In the genomic region with DNA sequence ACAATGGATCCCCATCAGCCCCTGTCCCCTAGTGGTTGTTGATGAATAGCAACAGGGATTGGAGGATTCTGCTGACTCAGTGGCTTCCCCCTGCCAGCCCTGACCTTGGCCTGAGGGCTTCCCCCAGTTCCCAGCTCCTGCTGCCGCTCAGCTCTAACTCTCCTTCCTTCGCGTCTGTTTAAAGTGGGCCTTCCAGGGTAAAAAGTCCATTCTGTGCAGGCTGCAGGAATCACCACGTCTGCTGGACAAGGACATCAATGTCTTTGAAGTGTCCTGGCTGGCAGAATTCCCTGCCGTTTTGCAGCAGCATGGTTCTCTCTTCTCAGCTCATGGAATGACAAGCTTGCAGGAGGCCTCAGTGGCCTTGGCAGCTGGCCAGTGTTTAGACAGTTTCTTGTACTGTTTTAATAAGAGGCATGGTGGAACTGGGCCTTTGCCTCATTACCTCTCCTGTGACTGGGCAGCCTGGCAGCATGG, we compare ENCODE assay signal across 1 cellular context.
TF ChIP-seq lines count a peak whose summit lies in the region.

No MANE protein-coding gene starts in this region.

TF ChIP-seq in HepG2, 621 proteins besides CTCF, POLR2A, EP300 and RAD21 (continued from another document and continues in another):
- TF ChIP-seq, protein P1, sequence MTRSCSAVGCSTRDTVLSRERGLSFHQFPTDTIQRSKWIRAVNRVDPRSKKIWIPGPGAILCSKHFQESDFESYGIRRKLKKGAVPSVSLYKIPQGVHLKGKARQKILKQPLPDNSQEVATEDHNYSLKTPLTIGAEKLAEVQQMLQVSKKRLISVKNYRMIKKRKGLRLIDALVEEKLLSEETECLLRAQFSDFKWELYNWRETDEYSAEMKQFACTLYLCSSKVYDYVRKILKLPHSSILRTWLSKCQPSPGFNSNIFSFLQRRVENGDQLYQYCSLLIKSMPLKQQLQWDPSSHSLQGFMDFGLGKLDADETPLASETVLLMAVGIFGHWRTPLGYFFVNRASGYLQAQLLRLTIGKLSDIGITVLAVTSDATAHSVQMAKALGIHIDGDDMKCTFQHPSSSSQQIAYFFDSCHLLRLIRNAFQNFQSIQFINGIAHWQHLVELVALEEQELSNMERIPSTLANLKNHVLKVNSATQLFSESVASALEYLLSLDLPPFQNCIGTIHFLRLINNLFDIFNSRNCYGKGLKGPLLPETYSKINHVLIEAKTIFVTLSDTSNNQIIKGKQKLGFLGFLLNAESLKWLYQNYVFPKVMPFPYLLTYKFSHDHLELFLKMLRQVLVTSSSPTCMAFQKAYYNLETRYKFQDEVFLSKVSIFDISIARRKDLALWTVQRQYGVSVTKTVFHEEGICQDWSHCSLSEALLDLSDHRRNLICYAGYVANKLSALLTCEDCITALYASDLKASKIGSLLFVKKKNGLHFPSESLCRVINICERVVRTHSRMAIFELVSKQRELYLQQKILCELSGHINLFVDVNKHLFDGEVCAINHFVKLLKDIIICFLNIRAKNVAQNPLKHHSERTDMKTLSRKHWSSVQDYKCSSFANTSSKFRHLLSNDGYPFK (CRISPR knock-in tag; IDR thresholded peaks at IDR 0.05; ENCODE audit: borderline replicate concordance): peak; percentile 66; the same call in 1 of the 2 replicates
- TF ChIP-seq ZNF777 (CRISPR knock-in tag; IDR thresholded peaks at IDR 0.05) (peak; percentile 37; the same call in 1 of the 2 replicates), NBN (conservative IDR thresholded peaks at IDR 0.05) (no peak), ZBTB7B (CRISPR knock-in tag; IDR thresholded peaks at IDR 0.05) (peak; percentile 54; the same call in 1 of the 2 replicates), NFIC (IDR thresholded peaks at IDR 0.05; ENCODE audit: low read length) (no peak; the same call in 1 of the 2 replicates), ZBTB20 (CRISPR knock-in tag; IDR thresholded peaks at IDR 0.05; ENCODE audit: borderline replicate concordance, low read depth) (no peak), REXO4 (CRISPR knock-in tag; IDR thresholded peaks at IDR 0.05; ENCODE audit: borderline replicate concordance) (no peak), ARID2 (CRISPR knock-in tag; IDR thresholded peaks at IDR 0.05; ENCODE audit: borderline replicate concordance) (no peak), ZFP90 (CRISPR knock-in tag; IDR thresholded peaks at IDR 0.05; ENCODE audit: borderline replicate concordance) (no peak), JARID2 (CRISPR knock-in tag; IDR thresholded peaks at IDR 0.05; ENCODE audit: insufficient replicate concordance) (no peak), SP140L (CRISPR knock-in tag; IDR thresholded peaks at IDR 0.05; ENCODE audit: borderline replicate concordance) (no peak), ZSCAN12 (CRISPR knock-in tag; IDR thresholded peaks at IDR 0.05) (no peak), HNRNPK (IDR thresholded peaks at IDR 0.05; ENCODE audit: low read depth, low read length, poor library complexity, severe bottlenecking) (no peak)
- TF ChIP-seq, protein P2, sequence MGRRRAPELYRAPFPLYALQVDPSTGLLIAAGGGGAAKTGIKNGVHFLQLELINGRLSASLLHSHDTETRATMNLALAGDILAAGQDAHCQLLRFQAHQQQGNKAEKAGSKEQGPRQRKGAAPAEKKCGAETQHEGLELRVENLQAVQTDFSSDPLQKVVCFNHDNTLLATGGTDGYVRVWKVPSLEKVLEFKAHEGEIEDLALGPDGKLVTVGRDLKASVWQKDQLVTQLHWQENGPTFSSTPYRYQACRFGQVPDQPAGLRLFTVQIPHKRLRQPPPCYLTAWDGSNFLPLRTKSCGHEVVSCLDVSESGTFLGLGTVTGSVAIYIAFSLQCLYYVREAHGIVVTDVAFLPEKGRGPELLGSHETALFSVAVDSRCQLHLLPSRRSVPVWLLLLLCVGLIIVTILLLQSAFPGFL (CRISPR knock-in tag; IDR thresholded peaks at IDR 0.05): no peak
- TF ChIP-seq, protein P3, sequence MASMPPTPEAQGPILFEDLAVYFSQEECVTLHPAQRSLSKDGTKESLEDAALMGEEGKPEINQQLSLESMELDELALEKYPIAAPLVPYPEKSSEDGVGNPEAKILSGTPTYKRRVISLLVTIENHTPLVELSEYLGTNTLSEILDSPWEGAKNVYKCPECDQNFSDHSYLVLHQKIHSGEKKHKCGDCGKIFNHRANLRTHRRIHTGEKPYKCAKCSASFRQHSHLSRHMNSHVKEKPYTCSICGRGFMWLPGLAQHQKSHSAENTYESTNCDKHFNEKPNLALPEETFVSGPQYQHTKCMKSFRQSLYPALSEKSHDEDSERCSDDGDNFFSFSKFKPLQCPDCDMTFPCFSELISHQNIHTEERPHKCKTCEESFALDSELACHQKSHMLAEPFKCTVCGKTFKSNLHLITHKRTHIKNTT (CRISPR knock-in tag; IDR thresholded peaks at IDR 0.05): no peak
- TF ChIP-seq, protein P4, sequence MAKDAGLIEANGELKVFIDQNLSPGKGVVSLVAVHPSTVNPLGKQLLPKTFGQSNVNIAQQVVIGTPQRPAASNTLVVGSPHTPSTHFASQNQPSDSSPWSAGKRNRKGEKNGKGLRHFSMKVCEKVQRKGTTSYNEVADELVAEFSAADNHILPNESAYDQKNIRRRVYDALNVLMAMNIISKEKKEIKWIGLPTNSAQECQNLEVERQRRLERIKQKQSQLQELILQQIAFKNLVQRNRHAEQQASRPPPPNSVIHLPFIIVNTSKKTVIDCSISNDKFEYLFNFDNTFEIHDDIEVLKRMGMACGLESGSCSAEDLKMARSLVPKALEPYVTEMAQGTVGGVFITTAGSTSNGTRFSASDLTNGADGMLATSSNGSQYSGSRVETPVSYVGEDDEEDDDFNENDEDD (CRISPR knock-in tag; IDR thresholded peaks at IDR 0.05; ENCODE audit: borderline replicate concordance): peak; percentile 26; the same call in 1 of the 2 replicates
- TF ChIP-seq, protein P5, sequence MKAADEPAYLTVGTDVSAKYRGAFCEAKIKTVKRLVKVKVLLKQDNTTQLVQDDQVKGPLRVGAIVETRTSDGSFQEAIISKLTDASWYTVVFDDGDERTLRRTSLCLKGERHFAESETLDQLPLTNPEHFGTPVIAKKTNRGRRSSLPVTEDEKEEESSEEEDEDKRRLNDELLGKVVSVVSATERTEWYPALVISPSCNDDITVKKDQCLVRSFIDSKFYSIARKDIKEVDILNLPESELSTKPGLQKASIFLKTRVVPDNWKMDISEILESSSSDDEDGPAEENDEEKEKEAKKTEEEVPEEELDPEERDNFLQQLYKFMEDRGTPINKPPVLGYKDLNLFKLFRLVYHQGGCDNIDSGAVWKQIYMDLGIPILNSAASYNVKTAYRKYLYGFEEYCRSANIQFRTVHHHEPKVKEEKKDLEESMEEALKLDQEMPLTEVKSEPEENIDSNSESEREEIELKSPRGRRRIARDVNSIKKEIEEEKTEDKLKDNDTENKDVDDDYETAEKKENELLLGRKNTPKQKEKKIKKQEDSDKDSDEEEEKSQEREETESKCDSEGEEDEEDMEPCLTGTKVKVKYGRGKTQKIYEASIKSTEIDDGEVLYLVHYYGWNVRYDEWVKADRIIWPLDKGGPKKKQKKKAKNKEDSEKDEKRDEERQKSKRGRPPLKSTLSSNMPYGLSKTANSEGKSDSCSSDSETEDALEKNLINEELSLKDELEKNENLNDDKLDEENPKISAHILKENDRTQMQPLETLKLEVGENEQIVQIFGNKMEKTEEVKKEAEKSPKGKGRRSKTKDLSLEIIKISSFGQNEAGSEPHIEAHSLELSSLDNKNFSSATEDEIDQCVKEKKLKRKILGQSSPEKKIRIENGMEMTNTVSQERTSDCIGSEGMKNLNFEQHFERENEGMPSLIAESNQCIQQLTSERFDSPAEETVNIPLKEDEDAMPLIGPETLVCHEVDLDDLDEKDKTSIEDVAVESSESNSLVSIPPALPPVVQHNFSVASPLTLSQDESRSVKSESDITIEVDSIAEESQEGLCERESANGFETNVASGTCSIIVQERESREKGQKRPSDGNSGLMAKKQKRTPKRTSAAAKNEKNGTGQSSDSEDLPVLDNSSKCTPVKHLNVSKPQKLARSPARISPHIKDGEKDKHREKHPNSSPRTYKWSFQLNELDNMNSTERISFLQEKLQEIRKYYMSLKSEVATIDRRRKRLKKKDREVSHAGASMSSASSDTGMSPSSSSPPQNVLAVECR (CRISPR knock-in tag; IDR thresholded peaks at IDR 0.05; ENCODE audit: borderline replicate concordance): peak; percentile 32; the same call in 1 of the 2 replicates
- TF ChIP-seq, protein P6, sequence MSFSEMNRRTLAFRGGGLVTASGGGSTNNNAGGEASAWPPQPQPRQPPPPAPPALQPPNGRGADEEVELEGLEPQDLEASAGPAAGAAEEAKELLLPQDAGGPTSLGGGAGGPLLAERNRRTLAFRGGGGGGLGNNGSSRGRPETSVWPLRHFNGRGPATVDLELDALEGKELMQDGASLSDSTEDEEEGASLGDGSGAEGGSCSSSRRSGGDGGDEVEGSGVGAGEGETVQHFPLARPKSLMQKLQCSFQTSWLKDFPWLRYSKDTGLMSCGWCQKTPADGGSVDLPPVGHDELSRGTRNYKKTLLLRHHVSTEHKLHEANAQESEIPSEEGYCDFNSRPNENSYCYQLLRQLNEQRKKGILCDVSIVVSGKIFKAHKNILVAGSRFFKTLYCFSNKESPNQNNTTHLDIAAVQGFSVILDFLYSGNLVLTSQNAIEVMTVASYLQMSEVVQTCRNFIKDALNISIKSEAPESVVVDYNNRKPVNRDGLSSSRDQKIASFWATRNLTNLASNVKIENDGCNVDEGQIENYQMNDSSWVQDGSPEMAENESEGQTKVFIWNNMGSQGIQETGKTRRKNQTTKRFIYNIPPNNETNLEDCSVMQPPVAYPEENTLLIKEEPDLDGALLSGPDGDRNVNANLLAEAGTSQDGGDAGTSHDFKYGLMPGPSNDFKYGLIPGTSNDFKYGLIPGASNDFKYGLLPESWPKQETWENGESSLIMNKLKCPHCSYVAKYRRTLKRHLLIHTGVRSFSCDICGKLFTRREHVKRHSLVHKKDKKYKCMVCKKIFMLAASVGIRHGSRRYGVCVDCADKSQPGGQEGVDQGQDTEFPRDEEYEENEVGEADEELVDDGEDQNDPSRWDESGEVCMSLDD (CRISPR knock-in tag; IDR thresholded peaks at IDR 0.05; ENCODE audit: borderline replicate concordance): 0 out of 2 replicates have a peak, but pooled peaks have one; percentile 28
- TF ChIP-seq, protein P7, sequence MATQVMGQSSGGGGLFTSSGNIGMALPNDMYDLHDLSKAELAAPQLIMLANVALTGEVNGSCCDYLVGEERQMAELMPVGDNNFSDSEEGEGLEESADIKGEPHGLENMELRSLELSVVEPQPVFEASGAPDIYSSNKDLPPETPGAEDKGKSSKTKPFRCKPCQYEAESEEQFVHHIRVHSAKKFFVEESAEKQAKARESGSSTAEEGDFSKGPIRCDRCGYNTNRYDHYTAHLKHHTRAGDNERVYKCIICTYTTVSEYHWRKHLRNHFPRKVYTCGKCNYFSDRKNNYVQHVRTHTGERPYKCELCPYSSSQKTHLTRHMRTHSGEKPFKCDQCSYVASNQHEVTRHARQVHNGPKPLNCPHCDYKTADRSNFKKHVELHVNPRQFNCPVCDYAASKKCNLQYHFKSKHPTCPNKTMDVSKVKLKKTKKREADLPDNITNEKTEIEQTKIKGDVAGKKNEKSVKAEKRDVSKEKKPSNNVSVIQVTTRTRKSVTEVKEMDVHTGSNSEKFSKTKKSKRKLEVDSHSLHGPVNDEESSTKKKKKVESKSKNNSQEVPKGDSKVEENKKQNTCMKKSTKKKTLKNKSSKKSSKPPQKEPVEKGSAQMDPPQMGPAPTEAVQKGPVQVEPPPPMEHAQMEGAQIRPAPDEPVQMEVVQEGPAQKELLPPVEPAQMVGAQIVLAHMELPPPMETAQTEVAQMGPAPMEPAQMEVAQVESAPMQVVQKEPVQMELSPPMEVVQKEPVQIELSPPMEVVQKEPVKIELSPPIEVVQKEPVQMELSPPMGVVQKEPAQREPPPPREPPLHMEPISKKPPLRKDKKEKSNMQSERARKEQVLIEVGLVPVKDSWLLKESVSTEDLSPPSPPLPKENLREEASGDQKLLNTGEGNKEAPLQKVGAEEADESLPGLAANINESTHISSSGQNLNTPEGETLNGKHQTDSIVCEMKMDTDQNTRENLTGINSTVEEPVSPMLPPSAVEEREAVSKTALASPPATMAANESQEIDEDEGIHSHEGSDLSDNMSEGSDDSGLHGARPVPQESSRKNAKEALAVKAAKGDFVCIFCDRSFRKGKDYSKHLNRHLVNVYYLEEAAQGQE (IDR thresholded peaks at IDR 0.05; ENCODE audit: borderline replicate concordance in 1 of 2, low read depth in 1 of 2, low read length in 2 of 2): no peak
- TF ChIP-seq, protein P8, sequence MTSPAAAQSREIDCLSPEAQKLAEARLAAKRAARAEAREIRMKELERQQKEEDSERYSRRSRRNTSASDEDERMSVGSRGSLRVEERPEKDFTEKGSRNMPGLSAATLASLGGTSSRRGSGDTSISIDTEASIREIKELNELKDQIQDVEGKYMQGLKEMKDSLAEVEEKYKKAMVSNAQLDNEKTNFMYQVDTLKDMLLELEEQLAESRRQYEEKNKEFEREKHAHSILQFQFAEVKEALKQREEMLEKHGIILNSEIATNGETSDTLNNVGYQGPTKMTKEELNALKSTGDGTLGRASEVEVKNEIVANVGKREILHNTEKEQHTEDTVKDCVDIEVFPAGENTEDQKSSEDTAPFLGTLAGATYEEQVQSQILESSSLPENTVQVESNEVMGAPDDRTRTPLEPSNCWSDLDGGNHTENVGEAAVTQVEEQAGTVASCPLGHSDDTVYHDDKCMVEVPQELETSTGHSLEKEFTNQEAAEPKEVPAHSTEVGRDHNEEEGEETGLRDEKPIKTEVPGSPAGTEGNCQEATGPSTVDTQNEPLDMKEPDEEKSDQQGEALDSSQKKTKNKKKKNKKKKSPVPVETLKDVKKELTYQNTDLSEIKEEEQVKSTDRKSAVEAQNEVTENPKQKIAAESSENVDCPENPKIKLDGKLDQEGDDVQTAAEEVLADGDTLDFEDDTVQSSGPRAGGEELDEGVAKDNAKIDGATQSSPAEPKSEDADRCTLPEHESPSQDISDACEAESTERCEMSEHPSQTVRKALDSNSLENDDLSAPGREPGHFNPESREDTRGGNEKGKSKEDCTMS (CRISPR knock-in tag; conservative IDR thresholded peaks at IDR 0.05): no peak
- TF ChIP-seq, protein P9, sequence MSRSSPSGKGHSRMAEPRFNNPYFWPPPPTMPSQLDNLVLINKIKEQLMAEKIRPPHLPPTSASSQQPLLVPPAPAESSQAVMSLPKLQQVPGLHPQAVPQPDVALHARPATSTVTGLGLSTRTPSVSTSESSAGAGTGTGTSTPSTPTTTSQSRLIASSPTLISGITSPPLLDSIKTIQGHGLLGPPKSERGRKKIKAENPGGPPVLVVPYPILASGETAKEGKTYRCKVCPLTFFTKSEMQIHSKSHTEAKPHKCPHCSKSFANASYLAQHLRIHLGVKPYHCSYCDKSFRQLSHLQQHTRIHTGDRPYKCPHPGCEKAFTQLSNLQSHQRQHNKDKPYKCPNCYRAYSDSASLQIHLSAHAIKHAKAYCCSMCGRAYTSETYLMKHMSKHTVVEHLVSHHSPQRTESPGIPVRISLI (CRISPR knock-in tag; IDR thresholded peaks at IDR 0.05; ENCODE audit: borderline replicate concordance): 0 out of 2 replicates have a peak, but pooled peaks have one; percentile 31
- TF ChIP-seq, protein P10, sequence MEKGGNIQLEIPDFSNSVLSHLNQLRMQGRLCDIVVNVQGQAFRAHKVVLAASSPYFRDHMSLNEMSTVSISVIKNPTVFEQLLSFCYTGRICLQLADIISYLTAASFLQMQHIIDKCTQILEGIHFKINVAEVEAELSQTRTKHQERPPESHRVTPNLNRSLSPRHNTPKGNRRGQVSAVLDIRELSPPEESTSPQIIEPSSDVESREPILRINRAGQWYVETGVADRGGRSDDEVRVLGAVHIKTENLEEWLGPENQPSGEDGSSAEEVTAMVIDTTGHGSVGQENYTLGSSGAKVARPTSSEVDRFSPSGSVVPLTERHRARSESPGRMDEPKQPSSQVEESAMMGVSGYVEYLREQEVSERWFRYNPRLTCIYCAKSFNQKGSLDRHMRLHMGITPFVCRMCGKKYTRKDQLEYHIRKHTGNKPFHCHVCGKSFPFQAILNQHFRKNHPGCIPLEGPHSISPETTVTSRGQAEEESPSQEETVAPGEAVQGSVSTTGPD (CRISPR knock-in tag; IDR thresholded peaks at IDR 0.05): no peak
